In genomic region chr17:49742256-49742655, GRCh38 we compare ENCODE assay signal across 9 cellular contexts. TPM values are rescaled to one million over a fixed set of nuclear protein-coding genes. Genes with fewer than 3 reads are reported as not detected.
DNase-seq lines count a peak whose midpoint lies in the region; ATAC-seq and TF ChIP-seq lines count a peak whose summit lies in the region.
"Had no signal": no experiment of that assay in that cellular context is flagged by ENCODE, and none has a peak within 500 bp of the region (broad histone marks: within the 10 kb centered on the region; RNA-seq: fewer than 3 reads in every experiment).

No MANE protein-coding gene starts in this region.

- no peaks in the 10 kb centered on the region for H3F3A ChIP-seq in SK-N-SH (replicated peaks; ENCODE audit: insufficient read depth)

- CTCF ChIA-PET in SK-N-SH (lab: Yijun Ruan, JAX): interaction anchor here (1.5 kb wide), 1 partner anchor 46 kb away, joined by 3 read pairs; no protein-coding TSS in a partner anchor

- H3K27me3 ChIP-seq in SK-N-SH (ENCODE audit: insufficient read depth): no peaks in the 10 kb centered on the region
- H3K27me3 ChIP-seq in spleen (replicated peaks in 1 of 7): no peaks in the 10 kb centered on the region

- no peak overlapping the region for H3K9ac ChIP-seq in SK-N-SH

- no peak overlapping the region for H2AFZ ChIP-seq in SK-N-SH (ENCODE audit: low read depth)

- no peak for TF ChIP-seq POLR2A in spleen (IDR thresholded peaks at IDR 0.05)

- TF ChIP-seq CTCF in GM20000 (IDR thresholded peaks at IDR 0.05; ENCODE audit: extremely low read depth, missing control alignments) (no peak), SK-N-SH (IDR thresholded peaks at IDR 0.05) (no peak), spleen (IDR thresholded peaks at IDR 0.05 in 8 of 11, conservative IDR thresholded peaks at IDR 0.05 in 3 of 11) (no peak)

- no peak overlapping the region for H3K4me2 ChIP-seq in SK-N-SH

- H3K9me2 ChIP-seq in SK-N-SH: no peaks in the 10 kb centered on the region

- H3K27ac ChIP-seq in SK-N-SH (ENCODE audit: low read depth in 2 of 2, low read length in 1 of 2) (peak overlapping the region in 1 of 2 experiments; percentile 4; a peak in 1 of 4 replicates), spleen (peak overlapping the region; percentile 70 to 95 (median 94))

- TF ChIP-seq RAD21 in SK-N-SH (IDR thresholded peaks at IDR 0.05; ENCODE audit: low read length): no peak

- peak; percentile 21 for DNase-seq in GM20000 (ENCODE audit: low spot score)
- no peak for DNase-seq in SK-N-SH
- DNase-seq in fibroblast of peridontal ligament (ENCODE audit: extremely low read depth): peak; percentile 25
- no peak for DNase-seq in spleen
- DNase-seq in activated gamma-delta T cell treated with Interleukin-2 at 50 U/mL for 16 hours: no peak
- DNase-seq in amygdala (lab: John Stamatoyannopoulos, UW): no peak
- DNase-seq: NCI-H446 had no signal

- ATAC-seq in HG03097 (IDR thresholded peaks at IDR 0.05; ENCODE audit: low FRiP score, unreplicated experiment): no peak
- no peak for ATAC-seq in HG02970 (IDR thresholded peaks at IDR 0.05; ENCODE audit: low FRiP score, unreplicated experiment)

- H4K20me1 ChIP-seq in SK-N-SH (ENCODE audit: insufficient read depth): no peaks in the 10 kb centered on the region

- no peaks in the 10 kb centered on the region for H3K36me3 ChIP-seq in SK-N-SH (replicated peaks in 1 of 2; ENCODE audit: control insufficient read depth in 1 of 2, insufficient read depth in 2 of 2, low read length in 1 of 2)
- H3K36me3 ChIP-seq in spleen: no peaks in the 10 kb centered on the region

- TF ChIP-seq EP300 in SK-N-SH (IDR thresholded peaks at IDR 0.05; ENCODE audit: borderline replicate concordance in 1 of 2, low read depth in 1 of 2, low read length in 1 of 2): no peak

- POLR2A ChIA-PET in SK-N-SH (lab: Yijun Ruan, JAX): no interaction called here

- intact Hi-C loops in spleen (cut with DNase I; ENCODE audit: low total_unique reads): no loop called here

- 66% methylated on average over 1 of the region's 1 CpG for WGBS in SK-N-SH (ENCODE audit: low lambda C conversion rate)
- WGBS in spleen, 5 donors: 22 to 37% (median 34%) methylated on average over 1 of the region's 1 CpG

- H3K4me3 ChIP-seq in SK-N-SH (ENCODE audit: low read depth in 2 of 2, low read length in 1 of 2) (no peak overlapping the region), spleen (peak overlapping the region in 2 of 8 donors; percentile 2 to 63)

- H3K79me2 ChIP-seq in SK-N-SH (ENCODE audit: insufficient read depth): no peaks in the 10 kb centered on the region

- H3K9me3 ChIP-seq in SK-N-SH (no peaks in the 10 kb centered on the region), spleen (no peaks in the 10 kb centered on the region)

- H3K4me1 ChIP-seq in SK-N-SH (ENCODE audit: control insufficient read depth in 1 of 2, insufficient read depth in 2 of 2, low read depth in 1 of 2, low read length in 1 of 2) (peaks cover 5 to 10% of the 10 kb centered on the region in 2 experiments; a peak in 2 of 4 replicates), spleen (peaks cover 90 to 100% (median 100%) of the 10 kb centered on the region in 6 donors)

TF ChIP-seq in SK-N-SH, 30 proteins besides CTCF, POLR2A, EP300 and RAD21:
- TF ChIP-seq ZBTB33 (IDR thresholded peaks at IDR 0.05; ENCODE audit: borderline replicate concordance, low read depth): no peak
- no peak for TF ChIP-seq NRF1 (IDR thresholded peaks at IDR 0.05; ENCODE audit: low read depth, low read length)
- peak; percentile 38; the same call in 1 of the 2 replicates for TF ChIP-seq RXRA (IDR thresholded peaks at IDR 0.05; ENCODE audit: borderline replicate concordance, low read depth)

RNA-seq across cellular contexts. Expression of gene FAM117A, which starts 21.7 kb away (rescaled TPM):
- polyA plus RNA-seq in SK-N-SH (2012; rRNA removed): 7.8 and 9.0 TPM in 2 replicates
- 4.6 and 6.4 TPM in 2 replicates for polyA plus RNA-seq in SK-N-SH (2012; cell fraction: cytosol; rRNA removed)
- polyA plus RNA-seq in SK-N-SH (2012; cell fraction: nucleus; rRNA removed): 10.5 and 13.1 TPM in 2 replicates
- 10 to 100 TPM; 43.1 to 87.4 (median 47.8) TPM for total RNA-seq in spleen
- 10 to 100 TPM; 15.6 to 36.7 (median 17.5) TPM for polyA plus RNA-seq in spleen

RNA-seq across cellular contexts. Expression of gene SLC35B1, which starts 34.5 kb away (rescaled TPM):
- polyA plus RNA-seq in SK-N-SH (2012; rRNA removed): 89.8 and 109 TPM in 2 replicates
- polyA plus RNA-seq in SK-N-SH (2012; cell fraction: cytosol; rRNA removed): 81.5 and 91.0 TPM in 2 replicates
- polyA plus RNA-seq in SK-N-SH (2012; cell fraction: nucleus; rRNA removed): 63.5 and 95.5 TPM in 2 replicates
- total RNA-seq in spleen: 10 to 100 TPM; 37.0 to 69.9 (median 48.5) TPM
- 10 to 100 TPM; 23.7 to 42.0 (median 37.5) TPM for polyA plus RNA-seq in spleen

RNA-seq across cellular contexts. Expression of gene KAT7, which starts 46.2 kb away (rescaled TPM):
- 18.5 and 20.2 TPM in 2 replicates for polyA plus RNA-seq in SK-N-SH (2012; rRNA removed)
- polyA plus RNA-seq in SK-N-SH (2012; cell fraction: cytosol; rRNA removed): 16.2 and 16.6 TPM in 2 replicates
- 29.1 and 32.5 TPM in 2 replicates for polyA plus RNA-seq in SK-N-SH (2012; cell fraction: nucleus; rRNA removed)
- 10 to 100 TPM; 38.1 to 81.2 (median 65.0) TPM for total RNA-seq in spleen
- 10 to 100 TPM in 1 of 3 donors, 1 to 10 TPM in 2; 5.9 to 11.4 (median 8.0) TPM for polyA plus RNA-seq in spleen

Comparison
In these comparisons a context has a peak if more than half of its experiments do, and no peak if none do; other contexts are left out.
1. DNase-seq: peak in GM20000 (single experiment) and fibroblast of peridontal ligament (single experiment); none in SK-N-SH (single experiment), spleen (single experiment), activated gamma-delta T cell treated with Interleukin-2 at 50 U/mL for 16 hours (single experiment) and amygdala (0 of 56).